In the genomic region with DNA sequence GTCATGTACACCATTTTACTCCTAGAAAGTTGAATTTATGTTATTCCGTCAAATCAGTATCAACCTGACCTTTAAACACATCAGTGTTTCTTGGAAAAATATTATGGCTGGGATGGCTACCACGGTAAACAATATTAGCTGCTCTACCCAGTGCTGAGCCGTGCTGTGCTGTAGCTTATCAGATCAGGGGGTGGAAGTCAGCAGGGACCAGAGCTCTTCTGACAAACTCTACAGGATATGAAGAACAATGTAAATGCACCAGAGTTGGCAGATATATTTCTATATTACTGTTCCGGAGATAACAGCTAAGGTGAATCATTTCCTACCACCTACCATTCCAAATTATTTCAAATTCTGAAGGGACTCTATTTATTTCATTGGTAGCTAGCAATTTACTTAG, we compare ENCODE assay signal across 1 cellular context.
TF ChIP-seq lines count a peak whose summit lies in the region.

No MANE protein-coding gene starts in this region.

TF ChIP-seq in GM23338, 12 proteins besides CTCF, POLR2A, EP300 and RAD21 (continued from another document):
- TF ChIP-seq REST (IDR thresholded peaks at IDR 0.05; ENCODE audit: unreplicated experiment) (no peak), EZH2 (IDR thresholded peaks at IDR 0.05; ENCODE audit: low read depth, unreplicated experiment) (no peak), ZNF114 (CRISPR knock-in tag; IDR thresholded peaks at IDR 0.05) (no peak), NANOG (IDR thresholded peaks at IDR 0.05; ENCODE audit: borderline replicate concordance) (no peak), ZNF462 (CRISPR knock-in tag; IDR thresholded peaks at IDR 0.05) (no peak), ZNF331 (CRISPR knock-in tag; IDR thresholded peaks at IDR 0.05; ENCODE audit: low read depth) (no peak)
